ENCODE assay signal across 21 cellular contexts in genomic region chr20:24134930-24135329, GRCh38.
"Had no signal": no experiment of that assay in that cellular context is flagged by ENCODE, and none has a peak within 500 bp of the region (broad histone marks: within the 10 kb centered on the region; RNA-seq: fewer than 3 reads in every experiment).

No MANE protein-coding gene starts in this region.

- H3K27ac Mint-ChIP-seq: endodermal cell; stimulated activated memory B cell treated with anti-CD40 and anti-IgM and Interleukin-4, amounts not matched to agents 10 μg/mL and 1 μg/mL and 100 μg/mL, for 72 hours had no signal

- H3K9ac ChIP-seq: neural progenitor cell had no signal

- H3K27ac ChIP-seq: coronary artery, hepatocyte, left ventricle myocardium inferior, lower lobe of right lung, neural progenitor cell, tibial artery, upper lobe of right lung had no signal

- H3K9me3 Mint-ChIP-seq: endodermal cell; neural progenitor cell; stimulated activated memory B cell treated with anti-CD40 and anti-IgM and Interleukin-4, amounts not matched to agents 10 μg/mL and 1 μg/mL and 100 μg/mL, for 72 hours; stimulated activated naive CD8-positive, alpha-beta T cell treated with anti-CD3 and anti-CD28 coated beads, Interleukin-15, Interleukin-2, amounts not matched to agents 100 ng/mL and 50 ng/mL, for 24 hours had no signal

- ATAC-seq: mucosa of descending colon; naive thymus-derived CD8-positive, alpha-beta T cell; right cardiac atrium; stimulated activated memory B cell treated with anti-CD40 and anti-IgM and Interleukin-4, amounts not matched to agents 10 μg/mL and 1 μg/mL and 100 μg/mL, for 72 hours; upper lobe of right lung had no signal

- H3K4me3 ChIP-seq: coronary artery, hepatocyte, left ventricle myocardium inferior, lower lobe of right lung, mucosa of descending colon, neural progenitor cell, pancreas, tibial artery, upper lobe of right lung had no signal

- H3K4me3 Mint-ChIP-seq: endodermal cell; neural progenitor cell; stimulated activated memory B cell treated with anti-CD40 and anti-IgM and Interleukin-4, amounts not matched to agents 10 μg/mL and 1 μg/mL and 100 μg/mL, for 72 hours; stimulated activated naive CD8-positive, alpha-beta T cell treated with anti-CD3 and anti-CD28 coated beads, Interleukin-15, Interleukin-2, amounts not matched to agents 100 ng/mL and 50 ng/mL, for 24 hours had no signal

- H3K27me3 Mint-ChIP-seq: progenitor cell of endocrine pancreas had no signal

- DNase-seq: effector CD4-positive, alpha-beta T cell; endodermal cell; foreskin melanocyte; kidney; left cardiac atrium; left ventricle myocardium inferior; lower lobe of right lung; mucosa of descending colon; naive thymus-derived CD8-positive, alpha-beta T cell; occipital lobe; right cardiac atrium; stimulated activated CD4-positive, alpha-beta T cell treated with anti-CD3 and anti-CD28 coated beads, Interleukin-4, amount 100 ng/mL, for 1 hour; tibial artery; upper lobe of right lung had no signal

- H3K27me3 ChIP-seq: hepatocyte, neural progenitor cell, pancreas, tibial artery, upper lobe of right lung had no signal

- H3K36me3 Mint-ChIP-seq: neural progenitor cell; stimulated activated memory B cell treated with anti-CD40 and anti-IgM and Interleukin-4, amounts not matched to agents 10 μg/mL and 1 μg/mL and 100 μg/mL, for 72 hours had no signal

- H3K4me1 Mint-ChIP-seq: endodermal cell; neural progenitor cell; stimulated activated memory B cell treated with anti-CD40 and anti-IgM and Interleukin-4, amounts not matched to agents 10 μg/mL and 1 μg/mL and 100 μg/mL, for 72 hours had no signal

- H3K4me1 ChIP-seq: left ventricle myocardium inferior, lower lobe of right lung, neural progenitor cell, pancreas, tibial artery, upper lobe of right lung had no signal

- H3K9me3 ChIP-seq: left ventricle myocardium inferior, lower lobe of right lung, mucosa of descending colon, pancreas, tibial artery, upper lobe of right lung had no signal

- H3K4me2 ChIP-seq: hepatocyte, neural progenitor cell had no signal

- H3K36me3 ChIP-seq: left ventricle myocardium inferior, lower lobe of right lung, neural progenitor cell, pancreas, tibial artery, upper lobe of right lung had no signal
